ENCODE assay signal across 21 cellular contexts in the genomic region with DNA sequence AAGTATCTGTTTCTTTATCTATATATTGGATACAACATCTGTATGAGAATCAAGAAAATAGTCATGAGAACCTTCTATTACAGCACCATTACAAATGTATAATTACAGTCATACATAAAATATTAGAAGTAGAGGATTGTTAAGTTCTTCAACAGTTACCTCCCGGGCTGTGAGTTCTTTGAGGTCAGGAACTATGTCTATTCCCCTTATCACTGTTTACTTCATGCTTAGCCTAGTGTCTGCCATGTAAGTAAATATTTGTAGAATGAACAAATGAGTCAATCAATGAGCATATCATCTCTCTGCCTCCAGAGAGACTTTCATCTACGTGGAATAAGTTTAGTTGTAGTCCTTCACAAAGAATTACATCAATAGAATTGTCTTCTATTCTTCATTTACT.
"Had no signal": no experiment of that assay in that cellular context is flagged by ENCODE, and none has a peak within 500 bp of the region (broad histone marks: within the 10 kb centered on the region; RNA-seq: fewer than 3 reads in every experiment).

No MANE protein-coding gene starts in this region.

- DNase-seq: Karpas-422, KG1, MG63, NCI-H1092, NCI-H1105 treated with DMSO at 0.1 percent for 48 hours, NCI-H1417 treated with DMSO at 0.1 percent for 48 hours, NCI-H146, NCI-H1694 treated with DMSO at 0.1 percent for 48 hours, NCI-H2029, NCI-H2107, NCI-H226, NCI-H446, NCI-H510A, NCI-H524 treated with DMSO at 0.1 percent for 48 hours, NCI-H69, NCI-H774, Right ventricle myocardium superior, RPMI8226, SIG-M5 had no signal

- H3K36me3 ChIP-seq: MG63, SJSA1 had no signal

- H3K27ac ChIP-seq: SJSA1, SK-N-MC had no signal

- H3K9me3 ChIP-seq: SJSA1 had no signal

- H3K4me3 ChIP-seq: MG63, SJSA1, SK-N-MC had no signal

- H3K27me3 ChIP-seq: MG63 had no signal

- H3K4me1 ChIP-seq: SJSA1 had no signal
